ENCODE assay signal across 8 cellular contexts in genomic region chr4:2141762-2142520, GRCh38.
A peak's percentile ranks its signal among the peaks of the same experiment; 100 is the strongest.
DNase-seq lines count a peak whose midpoint lies in the region; ATAC-seq lines count a peak whose summit lies in the region.

No MANE protein-coding gene starts in this region.

- H3K9me3 Mint-ChIP-seq in T-helper 2 cell treated with Interferon-gamma antibody and Interleukin-4, amounts not matched to agents 5 μg/mL and 100 μg/mL, for 36 hours: no peaks in the 10 kb centered on the region
- H3K9me3 Mint-ChIP-seq in activated T-helper 17 cell treated with anti-CD3 and anti-CD28 coated beads, Interleukin-2, amount 50 U/mL, for 72 hours: no peaks in the 10 kb centered on the region
- H3K9me3 Mint-ChIP-seq in stimulated activated naive B cell treated with anti-CD40 and anti-IgM and Interleukin-4, amounts not matched to agents 10 μg/mL and 1 μg/mL and 100 μg/mL, for 72 hours: no peaks in the 10 kb centered on the region

- H3K4me1 Mint-ChIP-seq in T-helper 2 cell treated with Interferon-gamma antibody and Interleukin-4, amounts not matched to agents 5 μg/mL and 100 μg/mL, for 36 hours (ENCODE audit: low read depth): peaks cover 20% of the 10 kb centered on the region
- peaks cover 6% of the 10 kb centered on the region for H3K4me1 Mint-ChIP-seq in activated T-helper 17 cell treated with anti-CD3 and anti-CD28 coated beads, Interleukin-2, amount 50 U/mL, for 72 hours
- H3K4me1 Mint-ChIP-seq in stimulated activated naive B cell treated with anti-CD40 and anti-IgM and Interleukin-4, amounts not matched to agents 10 μg/mL and 1 μg/mL and 100 μg/mL, for 72 hours: peaks cover 2 to 10% of the 10 kb centered on the region in 2 donors

- DNase-seq in T-helper 2 cell treated with Interferon-gamma antibody and Interleukin-4, amounts not matched to agents 5 μg/mL and 100 μg/mL, for 36 hours (ENCODE audit: low spot score): peak; percentile 23
- DNase-seq in T-helper 2 cell: no peak
- DNase-seq in iPS DF 4.7 (ENCODE audit: extremely low read depth, low spot score): peak; percentile 7
- no peak for DNase-seq in stimulated activated naive B cell treated with anti-CD40 and anti-IgM and Interleukin-4, amounts not matched to agents 10 μg/mL and 1 μg/mL and 100 μg/mL, for 72 hours
- DNase-seq in NCI-H2196 (lab: John Stamatoyannopoulos, UW; ENCODE audit: unreplicated experiment): no peak
- DNase-seq in glomerular visceral epithelial cell (ENCODE audit: extremely low spot score): no peak

- H3K36me3 Mint-ChIP-seq in T-helper 2 cell treated with Interferon-gamma antibody and Interleukin-4, amounts not matched to agents 5 μg/mL and 100 μg/mL, for 36 hours (ENCODE audit: low read depth): peaks cover 4% of the 10 kb centered on the region
- no peaks in the 10 kb centered on the region for H3K36me3 Mint-ChIP-seq in activated T-helper 17 cell treated with anti-CD3 and anti-CD28 coated beads, Interleukin-2, amount 50 U/mL, for 72 hours (ENCODE audit: low read depth)
- no peaks in the 10 kb centered on the region for H3K36me3 Mint-ChIP-seq in stimulated activated naive B cell treated with anti-CD40 and anti-IgM and Interleukin-4, amounts not matched to agents 10 μg/mL and 1 μg/mL and 100 μg/mL, for 72 hours

- H3K4me3 Mint-ChIP-seq in T-helper 2 cell treated with Interferon-gamma antibody and Interleukin-4, amounts not matched to agents 5 μg/mL and 100 μg/mL, for 36 hours: peak overlapping the region; percentile 32
- no peak overlapping the region for H3K4me3 Mint-ChIP-seq in activated T-helper 17 cell treated with anti-CD3 and anti-CD28 coated beads, Interleukin-2, amount 50 U/mL, for 72 hours
- no peak overlapping the region for H3K4me3 Mint-ChIP-seq in stimulated activated naive B cell treated with anti-CD40 and anti-IgM and Interleukin-4, amounts not matched to agents 10 μg/mL and 1 μg/mL and 100 μg/mL, for 72 hours

- ATAC-seq in activated T-helper 17 cell treated with anti-CD3 and anti-CD28 coated beads, Interleukin-2, amount 50 U/mL, for 72 hours (replicated peaks): peak; percentile 59
- peak; percentile 38 to 65 for ATAC-seq in stimulated activated naive B cell treated with anti-CD40 and anti-IgM and Interleukin-4, amounts not matched to agents 10 μg/mL and 1 μg/mL and 100 μg/mL, for 72 hours (replicated peaks)
- ATAC-seq in GM21529 (IDR thresholded peaks at IDR 0.05; ENCODE audit: unreplicated experiment): no peak

- H3K27me3 Mint-ChIP-seq in T-helper 2 cell treated with Interferon-gamma antibody and Interleukin-4, amounts not matched to agents 5 μg/mL and 100 μg/mL, for 36 hours (ENCODE audit: low read depth): peaks cover 2% of the 10 kb centered on the region
- H3K27me3 Mint-ChIP-seq in activated T-helper 17 cell treated with anti-CD3 and anti-CD28 coated beads, Interleukin-2, amount 50 U/mL, for 72 hours: no peaks in the 10 kb centered on the region
- peaks cover 9 to 14% of the 10 kb centered on the region in 2 donors for H3K27me3 Mint-ChIP-seq in stimulated activated naive B cell treated with anti-CD40 and anti-IgM and Interleukin-4, amounts not matched to agents 10 μg/mL and 1 μg/mL and 100 μg/mL, for 72 hours

- peak overlapping the region; percentile 60 for H3K27ac Mint-ChIP-seq in T-helper 2 cell treated with Interferon-gamma antibody and Interleukin-4, amounts not matched to agents 5 μg/mL and 100 μg/mL, for 36 hours
- no peak overlapping the region for H3K27ac Mint-ChIP-seq in activated T-helper 17 cell treated with anti-CD3 and anti-CD28 coated beads, Interleukin-2, amount 50 U/mL, for 72 hours
- peak overlapping the region; percentile 60 for H3K27ac Mint-ChIP-seq in stimulated activated naive B cell treated with anti-CD40 and anti-IgM and Interleukin-4, amounts not matched to agents 10 μg/mL and 1 μg/mL and 100 μg/mL, for 72 hours

Comparison
In these comparisons a context has a peak if more than half of its experiments do, and no peak if none do; other contexts are left out.
1. DNase-seq: peak in T-helper 2 cell treated with Interferon-gamma antibody and Interleukin-4, amounts not matched to agents 5 μg/mL and 100 μg/mL, for 36 hours (single experiment) and iPS DF 4.7 (single experiment); none in T-helper 2 cell (0 of 5), stimulated activated naive B cell treated with anti-CD40 and anti-IgM and Interleukin-4, amounts not matched to agents 10 μg/mL and 1 μg/mL and 100 μg/mL, for 72 hours (single experiment), NCI-H2196 (single experiment) and glomerular visceral epithelial cell (single experiment).